In the genomic region with DNA sequence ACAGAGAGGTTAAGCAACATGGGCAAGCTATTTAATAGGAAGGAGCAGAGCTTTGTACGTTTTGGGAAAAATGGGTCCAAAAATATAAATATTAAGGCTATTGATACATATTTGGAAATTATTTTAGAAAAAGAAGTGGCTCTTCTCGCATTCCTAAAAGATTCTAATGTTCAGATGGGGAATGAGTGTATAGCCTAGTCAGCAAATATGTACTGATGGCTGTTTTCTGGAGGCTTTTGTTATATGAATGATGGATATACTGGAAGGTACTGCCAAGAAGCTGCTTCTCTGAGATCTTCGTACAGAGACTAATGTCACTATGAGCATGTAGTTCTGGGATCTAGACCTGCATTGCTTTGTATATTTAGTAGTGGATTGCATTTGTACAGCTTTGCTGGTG, we compare ENCODE assay signal across 19 cellular contexts.
DNase-seq lines count a peak whose midpoint lies in the region; ATAC-seq, FAIRE-seq and TF ChIP-seq lines count a peak whose summit lies in the region.
"Had no signal": no experiment of that assay in that cellular context is flagged by ENCODE, and none has a peak within 500 bp of the region (broad histone marks: within the 10 kb centered on the region; RNA-seq: fewer than 3 reads in every experiment).

No MANE protein-coding gene starts in this region.

- H3K14ac ChIP-seq in IMR-90 (replicated peaks; ENCODE audit: low read depth, low read length) (no peak overlapping the region), H1 (ENCODE audit: insufficient read length) (no peak overlapping the region)

- TF ChIP-seq EP300 in A549 (IDR thresholded peaks at IDR 0.05) (no peak), H1 (IDR thresholded peaks at IDR 0.05; ENCODE audit: borderline replicate concordance in 1 of 2, low read depth in 2 of 2, low read length in 2 of 2) (no peak), suprapubic skin (IDR thresholded peaks at IDR 0.05) (no peak)

- H3K4me2 ChIP-seq in A549 = no peak overlapping the region
- no peak overlapping the region for H3K4me2 ChIP-seq in IMR-90 (ENCODE audit: low read depth, low read length)
- H3K4me2 ChIP-seq in H1 (ENCODE audit: insufficient read depth in 1 of 2, low read depth in 2 of 2, low read length in 2 of 2) = peak overlapping the region in 1 of 2 experiments; percentile 51; a peak in 1 of 4 replicates
- H3K4me2 ChIP-seq: BLaER1 treated with 17β-estradiol and CSF1 and Interleukin-3, amounts not matched to agents 10 nM and 100 nM had no signal

- TF ChIP-seq CTCF in A549 (IDR thresholded peaks at IDR 0.05) (no peak), IMR-90 (conservative IDR thresholded peaks at IDR 0.05; ENCODE audit: low read depth, low read length) (no peak), H1 (IDR thresholded peaks at IDR 0.05; ENCODE audit: control extremely low read depth in 1 of 3, insufficient read depth in 1 of 3, low read depth in 1 of 3, low read length in 3 of 3) (no peak), mesothelial cell of epicardium (IDR thresholded peaks at IDR 0.05; ENCODE audit: unreplicated experiment) (no peak), suprapubic skin (IDR thresholded peaks at IDR 0.05) (no peak)

- H2AK5ac ChIP-seq in IMR-90 (ENCODE audit: low read depth, low read length) (no peak overlapping the region), H1 (ENCODE audit: low read depth, low read length) (no peak overlapping the region)

- intact Hi-C loops in IMR-90 (cut with micrococcal nuclease) = no loop called here

- H3K79me1 ChIP-seq in IMR-90 (ENCODE audit: low read depth in 1 of 2, low read length in 2 of 2) (no peaks in the 10 kb centered on the region), H1 (ENCODE audit: low read depth, low read length) (no peaks in the 10 kb centered on the region)

- no peak overlapping the region for H3K4me3 ChIP-seq in A549
- H3K4me3 ChIP-seq in IMR-90 (ENCODE audit: insufficient read depth, low read depth, low read length) = no peak overlapping the region
- H3K4me3 ChIP-seq in H1 (ENCODE audit: extremely low read depth in 1 of 4, insufficient read depth in 2 of 4, low read depth in 3 of 4, low read length in 4 of 4) = peak overlapping the region in 1 of 4 experiments; percentile 21; a peak in 2 of 8 replicates
- no peak overlapping the region for H3K4me3 ChIP-seq in suprapubic skin
- H3K4me3 ChIP-seq: BLaER1 treated with 17β-estradiol and CSF1 and Interleukin-3, amounts not matched to agents 10 nM and 100 nM had no signal

- in situ Hi-C loops in IMR-90 (cut with MboI; ENCODE audit: low sequenced_read_pairs) = no loop called here

- peaks cover 10% of the 10 kb centered on the region for H3K9me3 Mint-ChIP-seq in mesothelial cell of epicardium

- no peak overlapping the region for H2BK15ac ChIP-seq in IMR-90 (ENCODE audit: low read depth, low read length)
- no peak overlapping the region for H2BK15ac ChIP-seq in H1 (ENCODE audit: low read length)

- no peaks in the 10 kb centered on the region for H3K79me2 ChIP-seq in H1 (ENCODE audit: control insufficient read depth in 1 of 2, insufficient read depth in 2 of 2, low read length in 2 of 2)

- WGBS in A549 (ENCODE audit: missing lambda C conversion rate) = 42% methylated on average over 3 of the region's 3 CpGs
- 80% methylated on average over 1 of the region's 3 CpGs; no CpG with 5 or more reads in 1 of the 2 experiments for WGBS in IMR-90 (ENCODE audit: extremely low coverage in 2 of 2, insufficient read length in 1 of 2), 2 experiments
- 78% methylated on average over 3 of the region's 3 CpGs; no CpG with 5 or more reads in 1 of the 2 experiments for WGBS in H1 (ENCODE audit: extremely low coverage in 1 of 2, insufficient coverage in 1 of 2, insufficient read length in 1 of 2, insufficient replicate concordance in 2 of 2, low coverage in 1 of 2, low lambda C conversion rate in 2 of 2, missing lambda C conversion rate in 1 of 2), 2 experiments
- 85% methylated on average over 3 of the region's 3 CpGs for WGBS in suprapubic skin

- no peak overlapping the region for H3K18ac ChIP-seq in IMR-90 (ENCODE audit: low read depth, low read length)
- H3K18ac ChIP-seq in H1 (ENCODE audit: extremely low read depth, low read length) = no peak overlapping the region; the same call in 1 of the 2 replicates

- POLR2A ChIA-PET in A549 (lab: Yijun Ruan, JAX) = no interaction called here
- POLR2A ChIA-PET in IMR-90 (lab: Charles Lee; ENCODE audit: unreplicated experiment) = no interaction called here
- POLR2A ChIA-PET in H1 (lab: Charles Lee; ENCODE audit: partially characterized antibody) = no interaction called here

- H3K9me3 ChIP-seq in A549 = no peaks in the 10 kb centered on the region
- no peaks in the 10 kb centered on the region for H3K9me3 ChIP-seq in IMR-90 (ENCODE audit: control insufficient read depth, insufficient read depth, low read length)
- H3K9me3 ChIP-seq in H1 (ENCODE audit: insufficient read depth in 2 of 2, low read depth in 1 of 2, low read length in 1 of 2) = peaks cover 0 to under 1% of the 10 kb centered on the region in 2 experiments; a peak in 1 of 4 replicates
- no peaks in the 10 kb centered on the region for H3K9me3 ChIP-seq in suprapubic skin

- H3K27me3 Mint-ChIP-seq in mesothelial cell of epicardium (ENCODE audit: low read depth) = no peaks in the 10 kb centered on the region
- H3K27me3 Mint-ChIP-seq: B cell, IgD-negative memory B cell had no signal

- H3K36me3 ChIP-seq in IMR-90 (ENCODE audit: control insufficient read depth, insufficient read depth, low read length) (no peaks in the 10 kb centered on the region), H1 (ENCODE audit: control insufficient read depth in 2 of 4, insufficient read depth in 4 of 4, low read length in 3 of 4) (no peaks in the 10 kb centered on the region), suprapubic skin (no peaks in the 10 kb centered on the region)
- H3K36me3 ChIP-seq: BLaER1 treated with 17β-estradiol and CSF1 and Interleukin-3, amounts not matched to agents 10 nM and 100 nM had no signal

- H2BK120ac ChIP-seq in IMR-90 (ENCODE audit: low read depth, low read length) (no peak overlapping the region), H1 (replicated peaks; ENCODE audit: low read depth, low read length) (no peak overlapping the region)

- H3K27ac ChIP-seq in A549 = no peak overlapping the region
- H3K27ac ChIP-seq in IMR-90 (ENCODE audit: insufficient read depth, low read length) = no peak overlapping the region
- no peak overlapping the region for H3K27ac ChIP-seq in H1 (ENCODE audit: low read depth, low read length)
- H3K27ac ChIP-seq in suprapubic skin = no peak overlapping the region
- H3K27ac ChIP-seq: BLaER1 treated with 17β-estradiol and CSF1 and Interleukin-3, amounts not matched to agents 10 nM and 100 nM had no signal

- H4K20me1 ChIP-seq in IMR-90 (ENCODE audit: insufficient read depth, low read length) (no peaks in the 10 kb centered on the region), H1 (replicated peaks in 1 of 2; ENCODE audit: control insufficient read depth in 1 of 2, insufficient read depth in 2 of 2, low read length in 2 of 2) (no peaks in the 10 kb centered on the region)
- H4K20me1 ChIP-seq: BLaER1 treated with 17β-estradiol and CSF1 and Interleukin-3, amounts not matched to agents 10 nM and 100 nM had no signal

- H2BK5ac ChIP-seq in IMR-90 (ENCODE audit: low read depth, low read length, poor library complexity, severe bottlenecking) (no peak overlapping the region), H1 (ENCODE audit: low read depth, low read length) (no peak overlapping the region)

- H2BK20ac ChIP-seq in IMR-90 (ENCODE audit: low read depth, low read length) (no peak overlapping the region), H1 (ENCODE audit: low read length) (no peak overlapping the region)

- H3K36me3 Mint-ChIP-seq in mesothelial cell of epicardium = peaks cover 6% of the 10 kb centered on the region
- H3K36me3 Mint-ChIP-seq: CD4-positive, CD25-positive, alpha-beta regulatory T cell had no signal

- H3K23me2 ChIP-seq in H1 (ENCODE audit: low read depth, low read length) = no peaks in the 10 kb centered on the region

- H3K4me1 ChIP-seq in A549 (no peaks in the 10 kb centered on the region), IMR-90 (ENCODE audit: control insufficient read depth, insufficient read depth, low read length) (no peaks in the 10 kb centered on the region), H1 (replicated peaks in 1 of 4; ENCODE audit: control insufficient read depth in 3 of 4, insufficient read depth in 4 of 4, low read length in 3 of 4) (peaks cover 0 to 15% (median 5%) of the 10 kb centered on the region in 4 experiments; a peak in 4 of 7 replicates), suprapubic skin (no peaks in the 10 kb centered on the region)

- H3K9me1 ChIP-seq in IMR-90 (ENCODE audit: insufficient read depth, low read length) = no peaks in the 10 kb centered on the region

- H4K5ac ChIP-seq in IMR-90 (ENCODE audit: low read depth, low read length) (no peak overlapping the region), H1 (ENCODE audit: insufficient read length, low read depth, low read length) (no peak overlapping the region)

- H3K23ac ChIP-seq in IMR-90 (ENCODE audit: low read depth, low read length) (no peak overlapping the region), H1 (ENCODE audit: insufficient read length) (no peak overlapping the region)

- no peak overlapping the region for H2AK9ac ChIP-seq in IMR-90 (replicated peaks; ENCODE audit: low read depth, low read length, poor library complexity)

- no peak overlapping the region for H3K56ac ChIP-seq in IMR-90 (ENCODE audit: extremely low read depth, insufficient read depth, low read length)
- no peak overlapping the region for H3K56ac ChIP-seq in H1 (replicated peaks; ENCODE audit: insufficient read length, low read depth, low read length)

- no peak overlapping the region for H2BK12ac ChIP-seq in H1 (ENCODE audit: low read depth, low read length)

- H3K4me3 Mint-ChIP-seq in mesothelial cell of epicardium = no peak overlapping the region
- H3K4me3 Mint-ChIP-seq: B cell; CD4-positive, CD25-positive, alpha-beta regulatory T cell; CD8-positive, alpha-beta memory T cell; IgD-negative memory B cell had no signal

- TF ChIP-seq POLR2A in A549 (IDR thresholded peaks at IDR 0.05; ENCODE audit: low read length) = no peak
- no peak for TF ChIP-seq POLR2A in IMR-90 (IDR thresholded peaks at IDR 0.05; ENCODE audit: low read depth, low read length)
- no peak for TF ChIP-seq POLR2A in H1 (IDR thresholded peaks at IDR 0.05; ENCODE audit: control extremely low read depth in 1 of 2, low read depth in 2 of 2, low read length in 2 of 2)
- TF ChIP-seq POLR2A in suprapubic skin (IDR thresholded peaks at IDR 0.05) = no peak

- H4K8ac ChIP-seq in IMR-90 (ENCODE audit: low read depth in 2 of 2, low read length in 2 of 2) = no peak overlapping the region
- no peak overlapping the region for H4K8ac ChIP-seq in H1 (ENCODE audit: extremely low read depth, insufficient read depth, low read length)

- CTCF ChIA-PET in A549 (lab: Yijun Ruan, JAX) = interaction anchor here (1.3 kb wide), 1 partner anchor 361 kb away, joined by 3 read pairs; no protein-coding TSS in a partner anchor
- CTCF ChIA-PET in IMR-90 (lab: Yijun Ruan, JAX) = no interaction called here
- CTCF ChIA-PET in H1 (lab: Charles Lee; ENCODE audit: partially characterized antibody) = interaction anchor here (1.0 to 18.8 kb wide), 7 partner anchors 12 to 361 kb away, joined by 3 to 591 read pairs (median 4); partner anchors contain the start of gene PLAGL1

- ATAC-seq in A549 (no peak), IMR-90 (ENCODE audit: low read depth) (no peak)

- BruUV-seq in IMR-90 (replicated peaks; lab: Mats Ljungman, UMichigan) = no TSS peak

- H4K91ac ChIP-seq in IMR-90 (ENCODE audit: insufficient read depth, low read depth, low read length) (no peak overlapping the region), H1 (replicated peaks; ENCODE audit: insufficient read length, low read length) (no peak overlapping the region)

- H3K9ac ChIP-seq in IMR-90 (ENCODE audit: low read depth, low read length) (no peak overlapping the region), H1 (replicated peaks in 1 of 4; ENCODE audit: extremely low read depth in 1 of 4, low read depth in 3 of 4, low read length in 3 of 4) (no peak overlapping the region)
- H3K9ac ChIP-seq: BLaER1 treated with 17β-estradiol and CSF1 and Interleukin-3, amounts not matched to agents 10 nM and 100 nM had no signal

- H3K4me1 Mint-ChIP-seq in mesothelial cell of epicardium = peaks cover 13% of the 10 kb centered on the region

- H2AFZ ChIP-seq in IMR-90 (replicated peaks; ENCODE audit: low read length, poor library complexity) = no peak overlapping the region
- no peak overlapping the region for H2AFZ ChIP-seq in H1 (ENCODE audit: low read length)

- peak overlapping the region; percentile 51 for H3K27ac Mint-ChIP-seq in mesothelial cell of epicardium
- H3K27ac Mint-ChIP-seq: B cell; CD4-positive, CD25-positive, alpha-beta regulatory T cell; CD8-positive, alpha-beta memory T cell; IgD-negative memory B cell had no signal

- FAIRE-seq in A549 (lab: Jason Lieb, UNC) (no peak), H1 (lab: Jason Lieb, UNC) (no peak)

- TF ChIP-seq RAD21 in A549 (conservative IDR thresholded peaks at IDR 0.05 in 1 of 2, IDR thresholded peaks at IDR 0.05 in 1 of 2) (no peak), IMR-90 (IDR thresholded peaks at IDR 0.05; ENCODE audit: low read length) (no peak), H1 (IDR thresholded peaks at IDR 0.05 in 1 of 2, conservative IDR thresholded peaks at IDR 0.05 in 1 of 2; ENCODE audit: low read depth in 2 of 2, low read length in 2 of 2) (no peak)

- dilution Hi-C loops in IMR-90 (cut with HindIII; ENCODE audit: low sequenced_read_pairs, unreplicated experiment) = no loop called here

- DNase-seq in A549 (ENCODE audit: low read depth in 1 of 2, low spot score in 1 of 2) (no peak), IMR-90 (no peak), H1 (ENCODE audit: low read depth in 1 of 2, low spot score in 2 of 2) (no peak), mesothelial cell of epicardium (ENCODE audit: low spot score in 2 of 2, unreplicated experiment in 2 of 2) (no peak), suprapubic skin (ENCODE audit: low spot score in 2 of 2) (no peak), NCI-H1436 treated with DMSO at 0.1 percent for 48 hours (lab: John Stamatoyannopoulos, UW) (no peak), DMS153 (lab: John Stamatoyannopoulos, UW) (no peak)
- DNase-seq: 8988T; CD4-positive, CD25-positive, alpha-beta regulatory T cell; CD8-positive, alpha-beta memory T cell; COR-L47; DMS79 treated with DMSO at 0.1 percent for 48 hours; GF-D8; GOT3; H9; KG1 had no signal

- H3K4ac ChIP-seq in IMR-90 (ENCODE audit: low read depth, low read length) (no peak overlapping the region), H1 (replicated peaks; ENCODE audit: insufficient read length, low read depth, low read length) (no peak overlapping the region)

- H3K27me3 ChIP-seq in IMR-90 (ENCODE audit: control insufficient read depth, insufficient read depth, low read length) (peaks cover 4% of the 10 kb centered on the region), H1 (replicated peaks in 1 of 4; ENCODE audit: control insufficient read depth in 3 of 4, extremely low read depth in 1 of 4, insufficient read depth in 3 of 4, low read length in 3 of 4) (no peaks in the 10 kb centered on the region; a peak in 1 of 7 replicates), suprapubic skin (no peaks in the 10 kb centered on the region)
- H3K27me3 ChIP-seq: BLaER1 treated with 17β-estradiol and CSF1 and Interleukin-3, amounts not matched to agents 10 nM and 100 nM had no signal

Comparison
In these comparisons a context has a peak if more than half of its experiments do, and no peak if none do; other contexts are left out.
1. Of the 18 proteins assayed by ChIP-seq in both H1 and A549: peak only in H1: none; only in A549: none; in both: MAFK; in neither: 17.